8 cellular contexts compared by ENCODE assay signal in the genomic region with DNA sequence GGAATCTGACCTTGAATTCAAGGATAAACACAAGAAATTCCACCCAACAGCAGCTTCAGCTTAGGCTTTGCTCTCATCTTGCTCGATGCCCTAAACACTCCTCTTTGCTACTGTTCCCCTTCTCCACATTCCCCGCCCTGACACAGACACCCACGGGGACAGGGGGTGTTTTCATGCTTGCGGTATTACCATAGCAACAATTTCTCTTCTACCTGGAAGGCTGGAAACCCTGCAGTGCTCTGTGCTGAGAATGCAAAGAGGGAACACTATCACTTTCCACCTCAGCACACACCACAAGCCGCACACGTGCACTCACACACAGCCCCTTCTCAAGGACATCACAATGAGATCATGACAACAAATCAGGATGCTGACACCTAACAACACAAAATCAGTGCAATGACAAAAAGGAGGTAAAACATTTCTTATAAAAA.
DNase-seq lines count a peak whose midpoint lies in the region; ATAC-seq lines count a peak whose summit lies in the region.

No MANE protein-coding gene starts in this region.

- DNase-seq in COR-L47 (lab: John Stamatoyannopoulos, UW) (peak; percentile 72), NCI-H128 (lab: John Stamatoyannopoulos, UW; ENCODE audit: unreplicated experiment) (peak; percentile 48), mesendoderm (peak; percentile 56), hepatic stellate cell (ENCODE audit: low spot score) (no peak), NCI-H1436 treated with DMSO at 0.1 percent for 48 hours (lab: John Stamatoyannopoulos, UW) (no peak)
- peak; percentile 88 for DNase-seq in activated effector memory CD4-positive, alpha-beta T cell treated with anti-CD3 and anti-CD28 coated beads, Interleukin-2, amount 50 U/mL, for 16 hours
- peak; percentile 28 to 71 for DNase-seq in stimulated activated effector memory CD8-positive, alpha-beta T cell treated with anti-CD3 and anti-CD28 coated beads, Interleukin-12 subunit alpha, Interleukin-12 subunit beta, amount 100 ng/mL, for 72 hours (ENCODE audit: low spot score in 2 of 2)

- H3K27ac ChIP-seq in mesendoderm (ENCODE audit: low read depth, low read length) = no peak overlapping the region

- H2BK120ac ChIP-seq in mesendoderm (ENCODE audit: low read depth, low read length) = no peak overlapping the region

- H2AK5ac ChIP-seq in mesendoderm (ENCODE audit: low read length) = no peak overlapping the region

- no peak overlapping the region for H3K18ac ChIP-seq in mesendoderm (ENCODE audit: low read length)

- no peak overlapping the region for H3K23ac ChIP-seq in mesendoderm (ENCODE audit: low read length)

- H3K9ac ChIP-seq in mesendoderm (ENCODE audit: low read length) = no peak overlapping the region

- H3K4me1 ChIP-seq in mesendoderm (ENCODE audit: control insufficient read depth, low read depth, low read length) = no peaks in the 10 kb centered on the region

- no peak overlapping the region for H4K5ac ChIP-seq in mesendoderm (ENCODE audit: low read length)

- peak; percentile 44 for ATAC-seq in GM21447 (IDR thresholded peaks at IDR 0.05; ENCODE audit: unreplicated experiment)
- ATAC-seq in stimulated activated effector memory CD8-positive, alpha-beta T cell treated with anti-CD3 and anti-CD28 coated beads, Interleukin-12 subunit alpha, Interleukin-12 subunit beta, amount 100 ng/mL, for 72 hours = peak; percentile 66

- no peak overlapping the region for H3K4me3 ChIP-seq in mesendoderm (ENCODE audit: low read length)

- H3K27me3 ChIP-seq in mesendoderm (ENCODE audit: insufficient read depth, low read length, poor library complexity) = no peaks in the 10 kb centered on the region

- no peaks in the 10 kb centered on the region for H3K36me3 ChIP-seq in mesendoderm (ENCODE audit: control insufficient read depth, insufficient read depth, low read length)

- H3K4me2 ChIP-seq in mesendoderm (ENCODE audit: low read length) = no peak overlapping the region

- H2BK15ac ChIP-seq in mesendoderm (replicated peaks; ENCODE audit: low read depth) = no peak overlapping the region

- H4K8ac ChIP-seq in mesendoderm (ENCODE audit: low read depth, low read length) = no peak overlapping the region

- H3K36me3 Mint-ChIP-seq in stimulated activated effector memory CD8-positive, alpha-beta T cell treated with anti-CD3 and anti-CD28 coated beads, Interleukin-12 subunit alpha, Interleukin-12 subunit beta, amount 100 ng/mL, for 72 hours = peaks cover 69% of the 10 kb centered on the region

- no CpG with 5 or more reads among the region's 6 CpGs for WGBS in mesendoderm (ENCODE audit: extremely low coverage, insufficient coverage, low lambda C conversion rate)

- H3K9me3 Mint-ChIP-seq in stimulated activated effector memory CD8-positive, alpha-beta T cell treated with anti-CD3 and anti-CD28 coated beads, Interleukin-12 subunit alpha, Interleukin-12 subunit beta, amount 100 ng/mL, for 72 hours = no peaks in the 10 kb centered on the region

- no peaks in the 10 kb centered on the region for H3K79me2 ChIP-seq in mesendoderm (ENCODE audit: control insufficient read depth, insufficient read depth, low read length)

- H2BK5ac ChIP-seq in mesendoderm (ENCODE audit: low read length) = no peak overlapping the region

- H3K4ac ChIP-seq in mesendoderm (ENCODE audit: low read depth, low read length) = no peak overlapping the region

- no peaks in the 10 kb centered on the region for H3K79me1 ChIP-seq in mesendoderm (ENCODE audit: low read length)

- H3K4me3 Mint-ChIP-seq in stimulated activated effector memory CD8-positive, alpha-beta T cell treated with anti-CD3 and anti-CD28 coated beads, Interleukin-12 subunit alpha, Interleukin-12 subunit beta, amount 100 ng/mL, for 72 hours = peak overlapping the region; percentile 56

- H3K27ac Mint-ChIP-seq in stimulated activated effector memory CD8-positive, alpha-beta T cell treated with anti-CD3 and anti-CD28 coated beads, Interleukin-12 subunit alpha, Interleukin-12 subunit beta, amount 100 ng/mL, for 72 hours = peak overlapping the region; percentile 78

- peaks cover 77% of the 10 kb centered on the region for H3K4me1 Mint-ChIP-seq in stimulated activated effector memory CD8-positive, alpha-beta T cell treated with anti-CD3 and anti-CD28 coated beads, Interleukin-12 subunit alpha, Interleukin-12 subunit beta, amount 100 ng/mL, for 72 hours

- H3K56ac ChIP-seq in mesendoderm (ENCODE audit: low read length) = no peak overlapping the region

Comparison
In these comparisons a context has a peak if more than half of its experiments do, and no peak if none do; other contexts are left out.
1. DNase-seq: peak in COR-L47 (single experiment), NCI-H128 (single experiment), activated effector memory CD4-positive, alpha-beta T cell treated with anti-CD3 and anti-CD28 coated beads, Interleukin-2, amount 50 U/mL, for 16 hours (single experiment), mesendoderm (single experiment) and stimulated activated effector memory CD8-positive, alpha-beta T cell treated with anti-CD3 and anti-CD28 coated beads, Interleukin-12 subunit alpha, Interleukin-12 subunit beta, amount 100 ng/mL, for 72 hours (2 of 2); none in hepatic stellate cell (single experiment) and NCI-H1436 treated with DMSO at 0.1 percent for 48 hours (single experiment).